In the genomic region with DNA sequence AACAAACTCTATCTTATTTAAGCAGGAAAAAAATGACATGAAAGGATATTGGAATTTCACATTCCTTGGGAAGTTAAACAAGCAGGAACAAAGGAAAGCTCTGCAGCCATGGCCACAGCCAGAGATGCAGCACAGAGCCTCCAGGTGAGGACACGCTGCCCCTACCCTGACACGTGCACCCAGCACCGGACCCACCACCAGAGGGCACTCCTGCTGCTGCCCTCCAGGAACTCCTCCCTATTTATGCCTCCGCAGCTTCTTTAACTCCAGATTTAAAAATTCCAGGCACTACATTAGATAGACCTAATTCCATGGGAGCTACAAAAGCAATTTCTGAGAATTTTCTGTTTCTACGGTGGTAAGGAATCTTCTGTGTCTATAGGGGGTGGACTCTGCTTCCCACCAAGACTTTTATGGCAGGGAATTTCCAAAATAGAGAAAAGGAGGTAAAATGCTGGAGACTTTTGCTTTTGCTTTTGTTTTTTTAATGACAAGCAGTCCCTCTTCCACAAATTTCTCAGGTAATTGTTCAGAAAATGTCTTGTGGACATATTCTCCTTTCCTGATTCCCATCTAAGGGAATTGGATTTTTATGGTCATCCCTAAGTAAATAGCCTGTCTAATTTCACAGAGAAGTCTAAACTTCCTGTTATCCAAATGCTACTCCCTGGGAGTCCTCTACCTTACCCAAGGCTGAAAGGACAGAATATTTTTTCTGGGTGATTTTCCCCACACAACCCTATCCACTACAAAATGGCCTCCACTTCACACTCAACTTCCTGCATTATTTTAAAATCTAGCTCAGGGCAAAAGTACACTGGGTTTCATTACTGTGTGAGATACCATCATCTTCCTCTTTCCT, we compare ENCODE assay signal across 8 cellular contexts.
DNase-seq lines count a peak whose midpoint lies in the region; ATAC-seq and TF ChIP-seq lines count a peak whose summit lies in the region.

No MANE protein-coding gene starts in this region.

- peak; percentile 91 for ATAC-seq in GM18867 (IDR thresholded peaks at IDR 0.05; ENCODE audit: unreplicated experiment)

- H3K4me3 ChIP-seq in AG09309 (ENCODE audit: control insufficient read depth, low read depth, low read length), result no peak overlapping the region

- DNase-seq in AG09309 (ENCODE audit: low read depth) (no peak), HK-2 (ENCODE audit: unreplicated experiment) (peak; percentile 45), SK-N-DZ (ENCODE audit: low spot score) (peak; percentile 47), iPS DF 4.7 (ENCODE audit: extremely low read depth, low spot score) (peak; percentile 53), KG1 (lab: John Stamatoyannopoulos, UW) (no peak)
- DNase-seq in activated naive CD8-positive, alpha-beta T cell treated with anti-CD3 and anti-CD28 coated beads for 36 hours, result peak; percentile 55
- DNase-seq in stimulated activated CD4-positive, alpha-beta T cell treated with anti-CD3 and anti-CD28 coated beads, Interleukin-4, amount 100 ng/mL, for 1 hour, result peak; percentile 62

- H3K27me3 Mint-ChIP-seq in activated naive CD8-positive, alpha-beta T cell treated with anti-CD3 and anti-CD28 coated beads for 36 hours, result peaks cover 41% of the 10 kb centered on the region

- no peaks in the 10 kb centered on the region for H3K9me3 Mint-ChIP-seq in activated naive CD8-positive, alpha-beta T cell treated with anti-CD3 and anti-CD28 coated beads for 36 hours

- H3K4me3 Mint-ChIP-seq in activated naive CD8-positive, alpha-beta T cell treated with anti-CD3 and anti-CD28 coated beads for 36 hours, result no peak overlapping the region

- peak; percentile 56 for TF ChIP-seq CTCF in AG09309 (IDR thresholded peaks at IDR 0.05; ENCODE audit: control insufficient read depth, insufficient read depth, low read depth, low read length, missing control alignments)

- H3K4me1 Mint-ChIP-seq in activated naive CD8-positive, alpha-beta T cell treated with anti-CD3 and anti-CD28 coated beads for 36 hours, result no peaks in the 10 kb centered on the region

- H3K27ac Mint-ChIP-seq in activated naive CD8-positive, alpha-beta T cell treated with anti-CD3 and anti-CD28 coated beads for 36 hours, result no peak overlapping the region

- no peaks in the 10 kb centered on the region for H3K36me3 Mint-ChIP-seq in activated naive CD8-positive, alpha-beta T cell treated with anti-CD3 and anti-CD28 coated beads for 36 hours

Comparison
In these comparisons a context has a peak if more than half of its experiments do, and no peak if none do; other contexts are left out.
1. DNase-seq: peak in HK-2 (single experiment), SK-N-DZ (single experiment), activated naive CD8-positive, alpha-beta T cell treated with anti-CD3 and anti-CD28 coated beads for 36 hours (single experiment), iPS DF 4.7 (single experiment) and stimulated activated CD4-positive, alpha-beta T cell treated with anti-CD3 and anti-CD28 coated beads, Interleukin-4, amount 100 ng/mL, for 1 hour (single experiment); none in AG09309 (single experiment) and KG1 (single experiment).